ENCODE assay signal across 1 cellular context in the genomic region with DNA sequence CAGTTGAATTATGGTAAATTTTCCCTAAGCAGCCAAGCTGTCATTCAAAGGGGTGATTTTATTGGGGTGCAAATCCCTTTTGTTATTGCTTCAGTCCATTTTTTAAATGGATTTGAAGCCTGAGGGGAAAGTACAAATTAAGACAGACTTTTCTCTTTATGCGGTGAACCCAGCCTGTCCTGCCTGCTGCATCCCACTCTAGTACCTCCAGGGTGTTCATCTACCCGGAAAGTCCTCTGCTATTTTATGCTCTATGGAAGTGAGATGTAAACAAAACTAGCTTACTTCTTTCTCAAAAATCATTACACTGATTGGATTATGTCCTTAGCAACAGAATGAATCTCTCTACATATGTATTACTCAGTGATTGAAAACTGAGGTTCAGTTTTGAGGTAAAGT.
TF ChIP-seq lines count a peak whose summit lies in the region.

No MANE protein-coding gene starts in this region.

TF ChIP-seq in IMR-90, 13 proteins besides CTCF, POLR2A, EP300 and RAD21 (continued from another document):
- TF ChIP-seq, protein P1, sequence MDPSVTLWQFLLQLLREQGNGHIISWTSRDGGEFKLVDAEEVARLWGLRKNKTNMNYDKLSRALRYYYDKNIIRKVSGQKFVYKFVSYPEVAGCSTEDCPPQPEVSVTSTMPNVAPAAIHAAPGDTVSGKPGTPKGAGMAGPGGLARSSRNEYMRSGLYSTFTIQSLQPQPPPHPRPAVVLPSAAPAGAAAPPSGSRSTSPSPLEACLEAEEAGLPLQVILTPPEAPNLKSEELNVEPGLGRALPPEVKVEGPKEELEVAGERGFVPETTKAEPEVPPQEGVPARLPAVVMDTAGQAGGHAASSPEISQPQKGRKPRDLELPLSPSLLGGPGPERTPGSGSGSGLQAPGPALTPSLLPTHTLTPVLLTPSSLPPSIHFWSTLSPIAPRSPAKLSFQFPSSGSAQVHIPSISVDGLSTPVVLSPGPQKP (IDR thresholded peaks at IDR 0.05; ENCODE audit: borderline replicate concordance, low read depth, low read length) = no peak
- no peak for TF ChIP-seq BHLHE40 (IDR thresholded peaks at IDR 0.05; ENCODE audit: low read depth, low read length)
- TF ChIP-seq CEBPB (IDR thresholded peaks at IDR 0.05; ENCODE audit: low read depth, low read length) = no peak
- no peak for TF ChIP-seq CHD1 (IDR thresholded peaks at IDR 0.05; ENCODE audit: low read depth, low read length)
